18 cellular contexts compared by ENCODE assay signal in the genomic region with DNA sequence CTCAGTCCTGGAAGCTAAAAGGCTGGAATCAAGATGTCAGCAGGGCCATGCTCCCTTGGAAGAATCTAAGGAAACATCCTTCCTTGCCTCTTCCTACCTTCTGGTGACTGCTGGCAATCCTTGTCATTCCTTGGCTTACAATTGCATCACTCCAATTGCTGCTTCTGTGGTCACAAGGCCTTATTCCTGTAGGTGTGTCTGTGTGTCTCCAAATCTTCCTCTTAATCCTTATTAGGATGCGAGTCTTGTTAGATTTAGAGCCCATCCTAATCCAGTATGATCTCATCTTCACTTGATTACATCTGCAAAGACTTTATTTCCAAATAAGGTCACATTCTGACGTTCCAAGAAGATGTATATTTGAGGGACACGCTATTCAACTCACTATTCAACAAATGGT.
"Had no signal": no experiment of that assay in that cellular context is flagged by ENCODE, and none has a peak within 500 bp of the region (broad histone marks: within the 10 kb centered on the region; RNA-seq: fewer than 3 reads in every experiment).

No MANE protein-coding gene starts in this region.

- H3K27ac ChIP-seq: dorsolateral prefrontal cortex, hepatocyte, psoas muscle, spleen, testis, upper lobe of left lung had no signal

- H3K9me3 Mint-ChIP-seq: activated CD4-positive, alpha-beta T cell treated with anti-CD3 and anti-CD28 coated beads, Interleukin-2, amount 10 ng/mL, durations not matched to agents 7 days and 5 days; naive thymus-derived CD8-positive, alpha-beta T cell; stimulated activated naive CD8-positive, alpha-beta T cell treated with anti-CD3 and anti-CD28 coated beads, Interleukin-15, amount 100 ng/mL, for 72 hours had no signal

- H3K36me3 Mint-ChIP-seq: activated naive CD8-positive, alpha-beta T cell; naive thymus-derived CD8-positive, alpha-beta T cell had no signal

- H3K36me3 ChIP-seq: spleen, upper lobe of left lung had no signal

- H3K27ac Mint-ChIP-seq: activated CD4-positive, alpha-beta T cell treated with anti-CD3 and anti-CD28 coated beads, Interleukin-2, amount 10 ng/mL, durations not matched to agents 7 days and 5 days; activated naive CD8-positive, alpha-beta T cell; activated T-cell treated with anti-CD3 and anti-CD28 coated beads, Interleukin-2, amount 50 U/mL, for 72 hours; stimulated activated naive CD8-positive, alpha-beta T cell treated with anti-CD3 and anti-CD28 coated beads, Interleukin-15, amount 100 ng/mL, for 72 hours had no signal

- DNase-seq: activated CD4-positive, alpha-beta T cell treated with anti-CD3 and anti-CD28 coated beads, Interleukin-2, amount 10 ng/mL, durations not matched to agents 7 days and 5 days; activated CD4-positive, CD25-positive, alpha-beta regulatory T cell; activated CD8-positive, alpha-beta memory T cell treated with anti-CD3 and anti-CD28 coated beads, Interleukin-2, amount 50 U/mL, for 48 hours; activated gamma-delta T cell treated with Interleukin-2 at 50 U/mL for 16 hours; activated T-cell treated with anti-CD3 and anti-CD28 coated beads, Interleukin-2, amount 50 U/mL, for 72 hours; dorsolateral prefrontal cortex; islet precursor cell; mucosa of descending colon; naive thymus-derived CD8-positive, alpha-beta T cell; psoas muscle; spleen; stimulated activated naive CD8-positive, alpha-beta T cell treated with anti-CD3 and anti-CD28 coated beads, Interleukin-15, amount 100 ng/mL, for 72 hours; T-helper 2 cell; testis; upper lobe of left lung had no signal

- H3K4me1 Mint-ChIP-seq: activated CD4-positive, alpha-beta T cell treated with anti-CD3 and anti-CD28 coated beads, Interleukin-2, amount 10 ng/mL, durations not matched to agents 7 days and 5 days had no signal

- H3K79me2 ChIP-seq: hepatocyte had no signal

- H3K27me3 ChIP-seq: dorsolateral prefrontal cortex, hepatocyte, spleen, testis, upper lobe of left lung had no signal

- H3K4me1 ChIP-seq: psoas muscle, testis had no signal

- H3K4me2 ChIP-seq: hepatocyte had no signal

- H3K4me3 Mint-ChIP-seq: activated CD4-positive, alpha-beta T cell treated with anti-CD3 and anti-CD28 coated beads, Interleukin-2, amount 10 ng/mL, durations not matched to agents 7 days and 5 days; activated naive CD8-positive, alpha-beta T cell; activated T-cell treated with anti-CD3 and anti-CD28 coated beads, Interleukin-2, amount 50 U/mL, for 72 hours; naive thymus-derived CD8-positive, alpha-beta T cell; stimulated activated naive CD8-positive, alpha-beta T cell treated with anti-CD3 and anti-CD28 coated beads, Interleukin-15, amount 100 ng/mL, for 72 hours had no signal

- H3K9me3 ChIP-seq: mucosa of descending colon, psoas muscle, spleen, testis, upper lobe of left lung had no signal

- ATAC-seq: activated T-cell treated with anti-CD3 and anti-CD28 coated beads, Interleukin-2, amount 50 U/mL, for 72 hours; mucosa of descending colon; naive thymus-derived CD8-positive, alpha-beta T cell; psoas muscle; sciatic nerve; stimulated activated naive CD8-positive, alpha-beta T cell treated with anti-CD3 and anti-CD28 coated beads, Interleukin-15, amount 100 ng/mL, for 72 hours had no signal

- H3K4me3 ChIP-seq: dorsolateral prefrontal cortex, hepatocyte, mucosa of descending colon, psoas muscle, spleen, testis, upper lobe of left lung had no signal

- H2AFZ ChIP-seq: hepatocyte had no signal
